ENCODE assay signal across 29 cellular contexts in the genomic region with DNA sequence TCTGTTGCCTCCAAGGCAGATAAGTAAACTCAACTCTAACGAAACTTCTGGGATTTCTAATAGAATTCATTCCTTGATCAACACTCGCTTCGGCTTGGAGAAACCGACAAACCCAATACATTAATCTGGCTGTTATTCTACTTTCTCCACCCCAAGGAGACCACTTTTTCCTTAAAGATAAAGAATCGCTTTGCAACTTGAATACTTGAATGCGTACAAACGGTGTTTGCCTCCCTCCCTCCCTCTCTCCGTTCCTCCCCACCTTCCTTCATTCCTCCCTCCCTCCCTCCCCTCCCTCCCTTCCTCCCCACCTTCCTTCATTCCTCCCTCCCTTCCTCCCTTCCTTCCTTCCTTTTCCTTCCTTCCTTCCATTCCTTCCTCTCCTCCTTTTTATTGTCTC.
"Had no signal": no experiment of that assay in that cellular context is flagged by ENCODE, and none has a peak within 500 bp of the region (broad histone marks: within the 10 kb centered on the region; RNA-seq: fewer than 3 reads in every experiment).

No MANE protein-coding gene starts in this region.

- ATAC-seq: stimulated activated effector memory CD8-positive, alpha-beta T cell treated with anti-CD3 and anti-CD28 coated beads, Interleukin-12 subunit alpha, Interleukin-12 subunit beta, amount 100 ng/mL, for 72 hours; stimulated activated memory B cell treated with anti-CD40 and anti-IgM and Interleukin-4, amounts not matched to agents 10 μg/mL and 1 μg/mL and 100 μg/mL, for 72 hours; stimulated activated naive B cell treated with anti-CD40 and anti-IgM and Interleukin-4, amounts not matched to agents 10 μg/mL and 1 μg/mL and 100 μg/mL, for 72 hours; stimulated activated naive CD8-positive, alpha-beta T cell treated with anti-CD3 and anti-CD28 coated beads, Interleukin-15, amount 100 ng/mL, for 72 hours; stimulated activated naive CD8-positive, alpha-beta T cell treated with anti-CD3 and anti-CD28 coated beads, Interleukin-15, Interleukin-2, amounts not matched to agents 100 U/mL and 50 U/mL, for 24 hours; upper lobe of right lung had no signal

- H3K36me3 Mint-ChIP-seq: stimulated activated effector memory CD8-positive, alpha-beta T cell treated with anti-CD3 and anti-CD28 coated beads, Interleukin-12 subunit alpha, Interleukin-12 subunit beta, amount 100 ng/mL, for 72 hours; stimulated activated memory B cell treated with anti-CD40 and anti-IgM and Interleukin-4, amounts not matched to agents 10 μg/mL and 1 μg/mL and 100 μg/mL, for 72 hours; stimulated activated naive B cell treated with anti-CD40 and anti-IgM and Interleukin-4, amounts not matched to agents 10 μg/mL and 1 μg/mL and 100 μg/mL, for 72 hours; type B pancreatic cell had no signal

- FAIRE-seq: urothelium cell line had no signal

- H3K27me3 Mint-ChIP-seq: stimulated activated memory B cell treated with anti-CD40 and anti-IgM and Interleukin-4, amounts not matched to agents 10 μg/mL and 1 μg/mL and 100 μg/mL, for 72 hours; stimulated activated naive CD8-positive, alpha-beta T cell treated with anti-CD3 and anti-CD28 coated beads, Interleukin-15, amount 100 ng/mL, for 72 hours; stimulated activated naive CD8-positive, alpha-beta T cell treated with anti-CD3 and anti-CD28 coated beads, Interleukin-15, Interleukin-2, amounts not matched to agents 100 ng/mL and 50 ng/mL, for 24 hours had no signal

- H3K9me3 ChIP-seq: stomach, suprapubic skin, testis, thoracic aorta, thyroid gland, tibial artery, tibial nerve, transverse colon, upper lobe of left lung, upper lobe of right lung, uterus, vagina had no signal

- H3K9me3 Mint-ChIP-seq: type B pancreatic cell had no signal

- H3K27ac ChIP-seq: stomach, suprapubic skin, thoracic aorta, thyroid gland, tibial artery, tibial nerve, transverse colon, upper lobe of left lung, upper lobe of right lung, uterus, vagina had no signal

- H3K4me1 Mint-ChIP-seq: stimulated activated effector memory CD8-positive, alpha-beta T cell treated with anti-CD3 and anti-CD28 coated beads, Interleukin-12 subunit alpha, Interleukin-12 subunit beta, amount 100 ng/mL, for 72 hours; stimulated activated memory B cell treated with anti-CD40 and anti-IgM and Interleukin-4, amounts not matched to agents 10 μg/mL and 1 μg/mL and 100 μg/mL, for 72 hours; stimulated activated naive B cell treated with anti-CD40 and anti-IgM and Interleukin-4, amounts not matched to agents 10 μg/mL and 1 μg/mL and 100 μg/mL, for 72 hours; stimulated activated naive CD8-positive, alpha-beta T cell treated with anti-CD3 and anti-CD28 coated beads, Interleukin-15, amount 100 ng/mL, for 72 hours had no signal

- DNase-seq: stimulated activated CD4-positive, alpha-beta T cell treated with anti-CD3 and anti-CD28 coated beads, Interleukin-2, amount 100 ng/mL, for 48 hours; stimulated activated CD4-positive, alpha-beta T cell treated with anti-CD3 and anti-CD28 coated beads, Interleukin-4, amount 100 ng/mL, for 1 hour; stimulated activated CD4-positive, alpha-beta T cell treated with anti-CD3 and anti-CD28 coated beads, Interleukin-4, amount 100 ng/mL, for 24 hours; stimulated activated CD4-positive, alpha-beta T cell treated with anti-CD3 and anti-CD28 coated beads, Interleukin-4, amount 100 ng/mL, for 4 hours; stimulated activated CD8-positive, alpha-beta memory T cell treated with anti-CD3 and anti-CD28 coated beads, Interleukin-4, amount 100 ng/mL, for 48 hours; stimulated activated naive B cell treated with anti-CD40 and anti-IgM and Interleukin-4, amounts not matched to agents 10 μg/mL and 1 μg/mL and 100 μg/mL, for 72 hours; stimulated activated naive CD4-positive, alpha-beta T cell; stimulated activated naive CD4-positive, alpha-beta T cell treated with Interleukin-2 at 50 U/mL for 16 hours; stimulated activated naive CD8-positive, alpha-beta T cell treated with anti-CD3 and anti-CD28 coated beads, Interleukin-15, amount 100 ng/mL, for 72 hours; stimulated activated naive CD8-positive, alpha-beta T cell treated with anti-CD3 and anti-CD28 coated beads, Interleukin-15, Interleukin-2, amounts not matched to agents 100 U/mL and 50 U/mL, for 24 hours; stomach; substantia nigra; testis; thyroid gland; tibial artery; transverse colon; trophoblast cell; upper lobe of left lung; upper lobe of right lung; uterus had no signal

- H3K4me3 ChIP-seq: stomach, suprapubic skin, testis, thoracic aorta, thyroid gland, tibial artery, tibial nerve, transverse colon, upper lobe of left lung, upper lobe of right lung, uterus, vagina had no signal

- H3K27me3 ChIP-seq: stomach, suprapubic skin, testis, thyroid gland, tibial artery, tibial nerve, transverse colon, upper lobe of left lung, upper lobe of right lung, uterus, vagina had no signal

- H3K4me3 Mint-ChIP-seq: stimulated activated effector memory CD8-positive, alpha-beta T cell treated with anti-CD3 and anti-CD28 coated beads, Interleukin-12 subunit alpha, Interleukin-12 subunit beta, amount 100 ng/mL, for 72 hours; stimulated activated memory B cell treated with anti-CD40 and anti-IgM and Interleukin-4, amounts not matched to agents 10 μg/mL and 1 μg/mL and 100 μg/mL, for 72 hours; stimulated activated naive B cell treated with anti-CD40 and anti-IgM and Interleukin-4, amounts not matched to agents 10 μg/mL and 1 μg/mL and 100 μg/mL, for 72 hours; stimulated activated naive CD8-positive, alpha-beta T cell treated with anti-CD3 and anti-CD28 coated beads, Interleukin-15, amount 100 ng/mL, for 72 hours; stimulated activated naive CD8-positive, alpha-beta T cell treated with anti-CD3 and anti-CD28 coated beads, Interleukin-15, Interleukin-2, amounts not matched to agents 100 ng/mL and 50 ng/mL, for 24 hours; type B pancreatic cell had no signal

- H3K4me1 ChIP-seq: suprapubic skin, testis, tibial nerve, transverse colon, uterus, vagina had no signal

- H3K36me3 ChIP-seq: stomach, suprapubic skin, thoracic aorta, thyroid gland, tibial artery, tibial nerve, transverse colon, upper lobe of left lung, upper lobe of right lung, uterus, vagina had no signal

- H3K27ac Mint-ChIP-seq: stimulated activated effector memory CD8-positive, alpha-beta T cell treated with anti-CD3 and anti-CD28 coated beads, Interleukin-12 subunit alpha, Interleukin-12 subunit beta, amount 100 ng/mL, for 72 hours; stimulated activated memory B cell treated with anti-CD40 and anti-IgM and Interleukin-4, amounts not matched to agents 10 μg/mL and 1 μg/mL and 100 μg/mL, for 72 hours; stimulated activated naive B cell treated with anti-CD40 and anti-IgM and Interleukin-4, amounts not matched to agents 10 μg/mL and 1 μg/mL and 100 μg/mL, for 72 hours; stimulated activated naive CD8-positive, alpha-beta T cell treated with anti-CD3 and anti-CD28 coated beads, Interleukin-15, amount 100 ng/mL, for 72 hours; stimulated activated naive CD8-positive, alpha-beta T cell treated with anti-CD3 and anti-CD28 coated beads, Interleukin-15, Interleukin-2, amounts not matched to agents 100 ng/mL and 50 ng/mL, for 24 hours; type B pancreatic cell had no signal
